1 cellular context compared by ENCODE assay signal in the genomic region with DNA sequence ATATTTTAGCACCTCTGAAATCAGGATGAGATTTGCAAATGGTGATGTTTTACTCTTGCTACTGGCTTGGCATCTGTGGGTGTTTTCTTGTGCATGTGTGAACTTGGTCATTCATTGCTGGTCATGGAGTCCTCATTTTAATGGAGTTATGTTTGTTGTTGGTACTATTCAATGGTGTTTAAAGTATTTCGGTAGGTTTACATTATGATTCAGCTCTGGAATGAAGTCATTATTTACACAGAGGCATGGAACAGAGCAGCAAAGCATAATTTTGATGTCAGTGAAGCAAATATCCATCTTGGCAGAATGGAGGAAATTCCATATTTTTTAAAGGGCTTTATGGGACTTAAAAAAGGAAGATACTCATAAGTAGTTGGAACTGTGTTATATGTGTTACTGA.
TF ChIP-seq lines count a peak whose summit lies in the region.

No MANE protein-coding gene starts in this region.

TF ChIP-seq in HepG2, 621 proteins besides CTCF, POLR2A, EP300 and RAD21 (continued from another document):
- TF ChIP-seq, protein P1, sequence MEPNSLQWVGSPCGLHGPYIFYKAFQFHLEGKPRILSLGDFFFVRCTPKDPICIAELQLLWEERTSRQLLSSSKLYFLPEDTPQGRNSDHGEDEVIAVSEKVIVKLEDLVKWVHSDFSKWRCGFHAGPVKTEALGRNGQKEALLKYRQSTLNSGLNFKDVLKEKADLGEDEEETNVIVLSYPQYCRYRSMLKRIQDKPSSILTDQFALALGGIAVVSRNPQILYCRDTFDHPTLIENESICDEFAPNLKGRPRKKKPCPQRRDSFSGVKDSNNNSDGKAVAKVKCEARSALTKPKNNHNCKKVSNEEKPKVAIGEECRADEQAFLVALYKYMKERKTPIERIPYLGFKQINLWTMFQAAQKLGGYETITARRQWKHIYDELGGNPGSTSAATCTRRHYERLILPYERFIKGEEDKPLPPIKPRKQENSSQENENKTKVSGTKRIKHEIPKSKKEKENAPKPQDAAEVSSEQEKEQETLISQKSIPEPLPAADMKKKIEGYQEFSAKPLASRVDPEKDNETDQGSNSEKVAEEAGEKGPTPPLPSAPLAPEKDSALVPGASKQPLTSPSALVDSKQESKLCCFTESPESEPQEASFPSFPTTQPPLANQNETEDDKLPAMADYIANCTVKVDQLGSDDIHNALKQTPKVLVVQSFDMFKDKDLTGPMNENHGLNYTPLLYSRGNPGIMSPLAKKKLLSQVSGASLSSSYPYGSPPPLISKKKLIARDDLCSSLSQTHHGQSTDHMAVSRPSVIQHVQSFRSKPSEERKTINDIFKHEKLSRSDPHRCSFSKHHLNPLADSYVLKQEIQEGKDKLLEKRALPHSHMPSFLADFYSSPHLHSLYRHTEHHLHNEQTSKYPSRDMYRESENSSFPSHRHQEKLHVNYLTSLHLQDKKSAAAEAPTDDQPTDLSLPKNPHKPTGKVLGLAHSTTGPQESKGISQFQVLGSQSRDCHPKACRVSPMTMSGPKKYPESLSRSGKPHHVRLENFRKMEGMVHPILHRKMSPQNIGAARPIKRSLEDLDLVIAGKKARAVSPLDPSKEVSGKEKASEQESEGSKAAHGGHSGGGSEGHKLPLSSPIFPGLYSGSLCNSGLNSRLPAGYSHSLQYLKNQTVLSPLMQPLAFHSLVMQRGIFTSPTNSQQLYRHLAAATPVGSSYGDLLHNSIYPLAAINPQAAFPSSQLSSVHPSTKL (CRISPR knock-in tag; IDR thresholded peaks at IDR 0.05), result peak; percentile 49; the same call in 1 of the 2 replicates
- TF ChIP-seq FOXA1 (IDR thresholded peaks at IDR 0.05) (0 out of 2 replicates have a peak, but pooled peaks have one; percentile 36), FOXA1 (CRISPR knock-in tag; IDR thresholded peaks at IDR 0.05) (peak; percentile 45; the same call in 1 of the 2 replicates), ZNF615 (CRISPR knock-in tag; IDR thresholded peaks at IDR 0.05; ENCODE audit: borderline replicate concordance) (no peak)
- TF ChIP-seq, protein P2, sequence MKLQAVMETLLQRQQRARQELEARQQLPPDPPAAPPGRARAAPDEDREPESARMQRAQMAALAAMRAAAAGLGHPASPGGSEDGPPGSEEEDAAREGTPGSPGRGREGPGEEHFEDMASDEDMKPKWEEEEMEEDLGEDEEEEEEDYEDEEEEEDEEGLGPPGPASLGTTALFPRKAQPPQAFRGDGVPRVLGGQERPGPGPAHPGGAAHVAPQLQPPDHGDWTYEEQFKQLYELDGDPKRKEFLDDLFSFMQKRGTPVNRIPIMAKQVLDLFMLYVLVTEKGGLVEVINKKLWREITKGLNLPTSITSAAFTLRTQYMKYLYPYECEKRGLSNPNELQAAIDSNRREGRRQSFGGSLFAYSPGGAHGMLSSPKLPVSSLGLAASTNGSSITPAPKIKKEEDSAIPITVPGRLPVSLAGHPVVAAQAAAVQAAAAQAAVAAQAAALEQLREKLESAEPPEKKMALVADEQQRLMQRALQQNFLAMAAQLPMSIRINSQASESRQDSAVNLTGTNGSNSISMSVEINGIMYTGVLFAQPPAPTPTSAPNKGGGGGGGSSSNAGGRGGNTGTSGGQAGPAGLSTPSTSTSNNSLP (IDR thresholded peaks at IDR 0.05; ENCODE audit: low read depth, low read length), result peak; percentile 53; the same call in 1 of the 2 replicates
TF ChIP-seq in HepG2: peak in this region for 8.
